ENCODE assay signal across 11 cellular contexts in the genomic region with DNA sequence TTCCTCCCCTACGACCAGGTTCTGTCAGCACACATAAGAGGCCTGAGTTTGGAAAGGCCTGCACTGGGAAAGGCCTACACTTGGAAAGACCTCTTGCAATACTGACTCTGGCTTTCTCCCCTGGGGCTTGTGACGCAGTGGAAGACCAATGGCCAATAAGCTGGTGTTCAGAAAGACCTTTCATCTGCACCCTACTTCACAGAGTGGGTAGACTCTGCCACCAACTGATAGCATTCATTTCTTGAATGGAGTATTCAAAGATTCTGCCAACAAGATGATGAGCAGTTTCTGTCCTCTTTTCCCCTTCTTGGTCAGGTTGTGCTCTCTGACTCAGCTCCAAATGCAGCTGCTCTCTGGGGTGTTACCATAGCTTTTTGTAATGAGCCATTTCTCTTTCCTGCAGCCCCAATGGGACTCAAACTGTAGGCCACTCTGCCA. TPM values are rescaled to one million over a fixed set of nuclear protein-coding genes. Genes with fewer than 3 reads are reported as not detected.
DNase-seq lines count a peak whose midpoint lies in the region; ATAC-seq and TF ChIP-seq lines count a peak whose summit lies in the region.
"Had no signal": no experiment of that assay in that cellular context is flagged by ENCODE, and none has a peak within 500 bp of the region (broad histone marks: within the 10 kb centered on the region; RNA-seq: fewer than 3 reads in every experiment).

No MANE protein-coding gene starts in this region.

- intact Hi-C loops in natural killer cell (cut with micrococcal nuclease) (no loop called here), aorta (cut with DNase I) (loop anchor here in 1 of 2 donors (2.0 kb wide), 1 partner anchor 22 kb away; no protein-coding TSS in a partner anchor)

- peak overlapping the region; percentile 9 for H3K4me3 Mint-ChIP-seq in natural killer cell treated with Interleukin-12 subunit alpha and Interleukin-12 subunit beta and Interleukin-15 and Interleukin-18, amount 100 ng/mL, for 72 hours
- H3K4me3 Mint-ChIP-seq in natural killer cell = no peak overlapping the region
- H3K4me3 Mint-ChIP-seq: activated B cell treated with CpG ODN at 0.5 μM for 24 hours had no signal

- H3K9me3 ChIP-seq in aorta (ENCODE audit: control insufficient read depth, low read length) = no peaks in the 10 kb centered on the region
- H3K9me3 ChIP-seq in gastroesophageal sphincter = no peaks in the 10 kb centered on the region

- no peaks in the 10 kb centered on the region for H3K36me3 ChIP-seq in aorta (ENCODE audit: control insufficient read depth in 1 of 2, insufficient read depth in 2 of 2, low read length in 1 of 2)
- H3K36me3 ChIP-seq in gastroesophageal sphincter = no peaks in the 10 kb centered on the region

- H3K4me3 ChIP-seq in aorta (ENCODE audit: low read length in 2 of 2) (no peak overlapping the region), gastroesophageal sphincter (no peak overlapping the region)

- H3K27ac ChIP-seq in epithelial cell of prostate (peak overlapping the region; percentile 87), aorta (ENCODE audit: low read depth in 1 of 2, low read length in 2 of 2) (no peak overlapping the region), gastroesophageal sphincter (no peak overlapping the region)

- TF ChIP-seq CTCF in natural killer cell (IDR thresholded peaks at IDR 0.05) (no peak), gastroesophageal sphincter (IDR thresholded peaks at IDR 0.05) (no peak)

- no peaks in the 10 kb centered on the region for H3K27me3 Mint-ChIP-seq in natural killer cell treated with Interleukin-12 subunit alpha and Interleukin-12 subunit beta and Interleukin-15 and Interleukin-18, amount 100 ng/mL, for 72 hours
- no peaks in the 10 kb centered on the region for H3K27me3 Mint-ChIP-seq in natural killer cell (ENCODE audit: low read depth in 2 of 2)
- H3K27me3 Mint-ChIP-seq: activated B cell treated with CpG ODN at 0.5 μM for 24 hours had no signal

- H3K4me1 ChIP-seq in aorta (ENCODE audit: control insufficient read depth in 1 of 2, insufficient read depth in 2 of 2, low read length in 2 of 2) (no peaks in the 10 kb centered on the region), gastroesophageal sphincter (no peaks in the 10 kb centered on the region)

- ATAC-seq in natural killer cell treated with Interleukin-12 subunit alpha and Interleukin-12 subunit beta and Interleukin-15 and Interleukin-18, amount 100 ng/mL, for 72 hours = peak in 1 of 2 donors; percentile 76
- ATAC-seq in natural killer cell (no peak), HG03558 (IDR thresholded peaks at IDR 0.05; ENCODE audit: extremely low read depth, unreplicated experiment) (peak; percentile 29), aorta (ENCODE audit: low FRiP score) (peak; percentile 26), gastroesophageal sphincter (no peak)

- peak overlapping the region; percentile 50 for H3K27ac Mint-ChIP-seq in natural killer cell treated with Interleukin-12 subunit alpha and Interleukin-12 subunit beta and Interleukin-15 and Interleukin-18, amount 100 ng/mL, for 72 hours
- no peak overlapping the region for H3K27ac Mint-ChIP-seq in natural killer cell
- H3K27ac Mint-ChIP-seq: activated B cell treated with CpG ODN at 0.5 μM for 24 hours had no signal

- no peak for TF ChIP-seq EP300 in gastroesophageal sphincter (IDR thresholded peaks at IDR 0.05)

- no peak for DNase-seq in natural killer cell treated with Interleukin-12 subunit alpha and Interleukin-12 subunit beta and Interleukin-15 and Interleukin-18, amount 100 ng/mL, for 72 hours (ENCODE audit: low spot score)
- no peak for DNase-seq in natural killer cell
- DNase-seq in epithelial cell of prostate (ENCODE audit: low read depth, low spot score) = no peak
- DNase-seq in aorta = no peak
- no peak for DNase-seq in HUDEP-2 (lab: John Stamatoyannopoulos, UW; ENCODE audit: unreplicated experiment in 76 of 76)
- DNase-seq in GDM1 (lab: John Stamatoyannopoulos, UW) = no peak
- DNase-seq: activated B cell treated with CpG ODN at 0.5 μM for 24 hours, KBM-7, NCI-H2171 had no signal

- no peaks in the 10 kb centered on the region for H3K9me3 Mint-ChIP-seq in natural killer cell treated with Interleukin-12 subunit alpha and Interleukin-12 subunit beta and Interleukin-15 and Interleukin-18, amount 100 ng/mL, for 72 hours
- H3K9me3 Mint-ChIP-seq in natural killer cell = no peaks in the 10 kb centered on the region
- H3K9me3 Mint-ChIP-seq: activated B cell treated with CpG ODN at 0.5 μM for 24 hours had no signal

- no peaks in the 10 kb centered on the region for H3K36me3 Mint-ChIP-seq in natural killer cell treated with Interleukin-12 subunit alpha and Interleukin-12 subunit beta and Interleukin-15 and Interleukin-18, amount 100 ng/mL, for 72 hours
- no peaks in the 10 kb centered on the region for H3K36me3 Mint-ChIP-seq in natural killer cell

- no peak for TF ChIP-seq POLR2A in gastroesophageal sphincter (IDR thresholded peaks at IDR 0.05)

- H3K4me1 Mint-ChIP-seq in natural killer cell treated with Interleukin-12 subunit alpha and Interleukin-12 subunit beta and Interleukin-15 and Interleukin-18, amount 100 ng/mL, for 72 hours (ENCODE audit: low read depth in 2 of 2) = peaks cover 14 to 15% of the 10 kb centered on the region in 2 donors
- peaks cover 0 to 1% of the 10 kb centered on the region in 2 donors for H3K4me1 Mint-ChIP-seq in natural killer cell

- H3K27me3 ChIP-seq in aorta (ENCODE audit: control insufficient read depth in 1 of 2, insufficient read depth in 2 of 2, low read length in 1 of 2) (no peaks in the 10 kb centered on the region), gastroesophageal sphincter (no peaks in the 10 kb centered on the region)

- 86 to 88% methylated on average over 2 of the region's 2 CpGs for WGBS in aorta, 2 donors
- WGBS in gastroesophageal sphincter (ENCODE audit: low coverage in 1 of 2), 2 donors = 43 to 65% methylated on average over 1 to 2 of the region's 2 CpGs

RNA-seq across cellular contexts. Expression of gene TIPARP, which starts 48.8 kb away (rescaled TPM):
- total RNA-seq in natural killer cell treated with Interleukin-12 subunit alpha and Interleukin-12 subunit beta and Interleukin-15 and Interleukin-18, amount 100 ng/mL, for 72 hours = 10 to 100 TPM; 35.9 to 38.0 TPM
- 100 to 1,000 TPM; 129 to 249 (median 147) TPM for total RNA-seq in natural killer cell
- total RNA-seq in aorta = 10 to 100 TPM; 23.2 to 24.2 TPM
- polyA plus RNA-seq in aorta = 10 to 100 TPM in 1 of 2 donors, 1 to 10 TPM in 1; 9.6 to 12.9 TPM
- 100 to 1,000 TPM in 1 of 4 donors, 10 to 100 TPM in 3; 49.8 to 144 (median 72.6) TPM for total RNA-seq in gastroesophageal sphincter

Comparison
In these comparisons a context has a peak if more than half of its experiments do, and no peak if none do; other contexts are left out.
1. H3K27ac Mint-ChIP-seq: peak in natural killer cell treated with Interleukin-12 subunit alpha and Interleukin-12 subunit beta and Interleukin-15 and Interleukin-18, amount 100 ng/mL, for 72 hours (2 of 2); none in natural killer cell (0 of 2).
2. ATAC-seq: peak in HG03558 (single experiment) and aorta (single experiment); none in natural killer cell (0 of 3) and gastroesophageal sphincter (single experiment).